ENCODE assay signal across 20 cellular contexts in the genomic region with DNA sequence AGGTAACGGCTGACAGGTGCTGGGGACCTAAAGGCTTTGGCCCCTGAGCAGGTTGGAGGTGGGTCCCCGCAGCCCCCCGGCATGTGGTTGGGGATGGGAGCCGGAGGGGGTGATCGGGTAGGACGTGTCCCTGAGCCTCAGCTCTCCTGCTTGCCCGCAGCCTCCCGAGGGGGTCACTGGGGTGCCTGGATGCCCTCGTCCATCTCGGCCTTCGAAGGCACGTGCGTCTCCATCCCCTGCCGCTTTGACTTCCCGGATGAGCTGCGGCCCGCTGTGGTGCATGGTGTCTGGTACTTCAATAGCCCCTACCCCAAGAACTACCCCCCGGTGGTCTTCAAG. TPM values are rescaled to one million over a fixed set of nuclear protein-coding genes. Genes with fewer than 3 reads are reported as not detected.
DNase-seq lines count a peak whose midpoint lies in the region; ATAC-seq, FAIRE-seq and TF ChIP-seq lines count a peak whose summit lies in the region.
"Had no signal": no experiment of that assay in that cellular context is flagged by ENCODE, and none has a peak within 500 bp of the region (broad histone marks: within the 10 kb centered on the region; RNA-seq: fewer than 3 reads in every experiment).

No MANE protein-coding gene starts in this region.

- no peaks in the 10 kb centered on the region for H3K9me3 Mint-ChIP-seq in activated T-cell treated with anti-CD3 and anti-CD28 coated beads, Interleukin-2, amount 50 U/mL, for 24 hours
- H3K9me3 Mint-ChIP-seq: CD4-positive, alpha-beta T cell had no signal

- no peaks in the 10 kb centered on the region for H3K36me3 Mint-ChIP-seq in activated T-cell treated with anti-CD3 and anti-CD28 coated beads, Interleukin-2, amount 50 U/mL, for 24 hours (ENCODE audit: low read depth)

- WGBS in GM12878 (ENCODE audit: insufficient coverage, insufficient replicate concordance, low lambda C conversion rate, missing lambda C conversion rate) = 44% methylated on average over 18 of the region's 18 CpGs

- H4K20me1 ChIP-seq in Karpas-422 (ENCODE audit: insufficient read depth, low read depth, low read length) (no peaks in the 10 kb centered on the region), GM12878 (ENCODE audit: control insufficient read depth, insufficient read depth) (no peaks in the 10 kb centered on the region), osteoblast (ENCODE audit: insufficient read depth, low read length) (no peaks in the 10 kb centered on the region)

- no peak overlapping the region for H3K4me3 Mint-ChIP-seq in activated T-cell treated with anti-CD3 and anti-CD28 coated beads, Interleukin-2, amount 50 U/mL, for 24 hours
- H3K4me3 Mint-ChIP-seq: CD4-positive, alpha-beta T cell had no signal

- H3K79me2 ChIP-seq in Karpas-422 (ENCODE audit: low read length) (no peaks in the 10 kb centered on the region), GM12878 (ENCODE audit: control insufficient read depth, insufficient read depth, low read length) (no peaks in the 10 kb centered on the region), osteoblast (ENCODE audit: insufficient read depth, low read length) (no peaks in the 10 kb centered on the region)

- no peak for TF ChIP-seq RAD21 in GM12878 (IDR thresholded peaks at IDR 0.05; ENCODE audit: insufficient read depth, low read depth, low read length)

- H3K27me3 Mint-ChIP-seq in activated T-cell treated with anti-CD3 and anti-CD28 coated beads, Interleukin-2, amount 50 U/mL, for 24 hours = no peaks in the 10 kb centered on the region
- H3K27me3 Mint-ChIP-seq: CD4-positive, alpha-beta T cell had no signal

- H3K4me1 ChIP-seq in Karpas-422 (ENCODE audit: low read length) (peaks cover 55% of the 10 kb centered on the region), GM12878 (ENCODE audit: control insufficient read depth, insufficient read depth, low read length) (peaks cover 26% of the 10 kb centered on the region), osteoblast (ENCODE audit: insufficient read depth, low read length) (no peaks in the 10 kb centered on the region), upper lobe of right lung (no peaks in the 10 kb centered on the region)

- in situ Hi-C loops in GM12878 (cut with MboI) = no loop called here

- H3K4me3 ChIP-seq in Karpas-422 (ENCODE audit: low read length) (peak overlapping the region; percentile 34; the same call in 1 of the 2 replicates), GM12878 (no peak overlapping the region), osteoblast (ENCODE audit: insufficient read depth, low read length) (no peak overlapping the region), upper lobe of right lung (no peak overlapping the region)

- H2AFZ ChIP-seq in Karpas-422 (ENCODE audit: low read length) (no peak overlapping the region), GM12878 (ENCODE audit: control insufficient read depth, low read depth, low read length) (no peak overlapping the region; the same call in 1 of the 2 replicates), osteoblast (ENCODE audit: low read length) (no peak overlapping the region)

- SMC1A ChIA-PET in GM12878 (lab: Charles Lee; ENCODE audit: uncharacterized antibody, unreplicated experiment) = interaction anchor here (0.8 to 1.1 kb wide), 3 partner anchors 10 to 199 kb away, joined by 3 read pairs; partner anchors contain the start of gene FFAR1

- no peak for TF ChIP-seq EP300 in GM12878 (IDR thresholded peaks at IDR 0.05; ENCODE audit: borderline replicate concordance in 1 of 2, control insufficient read depth in 1 of 2, low read depth in 2 of 2, low read length in 2 of 2)

- DNase-seq in activated T-cell treated with anti-CD3 and anti-CD28 coated beads, Interleukin-2, amount 50 U/mL, for 24 hours = no peak
- no peak for DNase-seq in activated T-cell treated with anti-CD3 and anti-CD28 coated beads, Interleukin-2, amount 50 U/mL, for 48 hours
- DNase-seq in Karpas-422 (no peak), GM12878 (ENCODE audit: low read depth, low spot score) (no peak), osteoblast (ENCODE audit: insufficient read length, low spot score, missing footprints) (peak; percentile 65), DMS153 (lab: John Stamatoyannopoulos, UW) (no peak), GM19238 (ENCODE audit: insufficient read length, low spot score) (no peak), upper lobe of right lung (no peak)
- DNase-seq: Calu3, HCEC 1CT, NCI-H1105 treated with DMSO at 0.1 percent for 48 hours, NCI-H1930, NCI-H2171, SHP77 treated with DMSO at 0.1 percent for 48 hours had no signal

- H3K36me3 ChIP-seq in Karpas-422 (ENCODE audit: insufficient read depth, low read length) (no peaks in the 10 kb centered on the region), GM12878 (ENCODE audit: control insufficient read depth in 2 of 2, insufficient read depth in 2 of 2, low read length in 1 of 2) (no peaks in the 10 kb centered on the region), osteoblast (ENCODE audit: insufficient read depth, low read length) (no peaks in the 10 kb centered on the region), upper lobe of right lung (no peaks in the 10 kb centered on the region)

- CTCF ChIA-PET in GM12878 (lab: Yijun Ruan, JAX) = interaction anchor here (0.6 kb wide), 1 partner anchor 445 kb away, joined by 3 read pairs; no protein-coding TSS in a partner anchor

- no peak for TF ChIP-seq CTCF in GM12878 (IDR thresholded peaks at IDR 0.05 in 2 of 3, conservative IDR thresholded peaks at IDR 0.05 in 1 of 3; ENCODE audit: control insufficient read depth in 2 of 3, extremely low read depth in 1 of 3, insufficient read depth in 1 of 3, low read depth in 3 of 3, low read length in 3 of 3)
- no peak for TF ChIP-seq CTCF in osteoblast (IDR thresholded peaks at IDR 0.05; ENCODE audit: extremely low read depth, low read depth, low read length)
- no peak for TF ChIP-seq CTCF in upper lobe of right lung (IDR thresholded peaks at IDR 0.05)

- peak overlapping the region; percentile 22 for H3K27ac Mint-ChIP-seq in activated T-cell treated with anti-CD3 and anti-CD28 coated beads, Interleukin-2, amount 50 U/mL, for 24 hours
- H3K27ac Mint-ChIP-seq: CD4-positive, alpha-beta T cell had no signal

- H3K9me3 ChIP-seq in Karpas-422 (ENCODE audit: low read length) (no peaks in the 10 kb centered on the region), GM12878 (replicated peaks; ENCODE audit: control insufficient read depth, insufficient read depth, low read length) (no peaks in the 10 kb centered on the region), osteoblast (ENCODE audit: low read depth, low read length) (no peaks in the 10 kb centered on the region), upper lobe of right lung (no peaks in the 10 kb centered on the region)

- ATAC-seq in GM12878 (no peak), upper lobe of right lung (no peak)

- peak overlapping the region; percentile 63 for H3K4me2 ChIP-seq in Karpas-422 (ENCODE audit: low read depth, low read length, poor library complexity, severe bottlenecking)
- no peak overlapping the region for H3K4me2 ChIP-seq in GM12878 (ENCODE audit: control insufficient read depth, insufficient read depth)
- no peak overlapping the region for H3K4me2 ChIP-seq in osteoblast (ENCODE audit: insufficient read depth, low read length)

- intact Hi-C loops in GM12878 (cut with micrococcal nuclease; ENCODE audit: unreplicated experiment) = no loop called here
- intact Hi-C loops in upper lobe of right lung (cut with DNase I) = no loop called here

- RAD21 ChIA-PET in GM12878 (lab: Charles Lee; ENCODE audit: unreplicated experiment) = interaction anchor here (0.5 to 1.9 kb wide), 5 partner anchors 28 to 153 kb away, joined by 3 to 7 read pairs (median 4); partner anchors contain the start of gene CD22

- TF ChIP-seq POLR2A in GM12878 (IDR thresholded peaks at IDR 0.05; ENCODE audit: low read depth, low read length) = no peak

- H3K4me1 Mint-ChIP-seq in activated T-cell treated with anti-CD3 and anti-CD28 coated beads, Interleukin-2, amount 50 U/mL, for 24 hours (ENCODE audit: low read depth) = no peaks in the 10 kb centered on the region

- H3K9ac ChIP-seq in Karpas-422 (ENCODE audit: low read length) = 0 out of 2 replicates have a peak overlapping the region, but pooled peaks have one; percentile 37
- H3K9ac ChIP-seq in GM12878 (ENCODE audit: control insufficient read depth, insufficient read depth, low read length) = peak overlapping the region; percentile 25; the same call in 1 of the 2 replicates

- no TSS peak for BruUV-seq in GM12878 (replicated peaks; lab: Mats Ljungman, UMichigan)

- POLR2A ChIA-PET in GM12878 (lab: Charles Lee) = interaction anchor here (1.9 kb wide), 1 partner anchor 38 kb away, joined by 5 read pairs; no protein-coding TSS in a partner anchor

- FAIRE-seq in GM12878 (lab: Jason Lieb, UNC) = no peak
- FAIRE-seq: A204.1, HTR-8/SVneo, RCC 7860 had no signal

- H3K27me3 ChIP-seq in Karpas-422 (ENCODE audit: low read length) (no peaks in the 10 kb centered on the region), GM12878 (replicated peaks in 1 of 2; ENCODE audit: control insufficient read depth in 2 of 2, insufficient read depth in 2 of 2, low read length in 1 of 2) (no peaks in the 10 kb centered on the region; a peak in 1 of 4 replicates), osteoblast (ENCODE audit: insufficient read depth, low read length) (peaks cover 23% of the 10 kb centered on the region), upper lobe of right lung (peaks cover 15% of the 10 kb centered on the region)

- peak overlapping the region; percentile 68; the same call in 1 of the 2 replicates for H3K27ac ChIP-seq in Karpas-422 (ENCODE audit: low read length)
- H3K27ac ChIP-seq in GM12878 (ENCODE audit: control insufficient read depth, insufficient read depth) = no peak overlapping the region
- no peak overlapping the region for H3K27ac ChIP-seq in osteoblast (ENCODE audit: low read depth, low read length)
- H3K27ac ChIP-seq in upper lobe of right lung = no peak overlapping the region

- H3K9me2 ChIP-seq in Karpas-422 (replicated peaks; ENCODE audit: insufficient read depth, low read length) = no peaks in the 10 kb centered on the region

RNA-seq across cellular contexts. Expression of gene MAG, which starts 3.5 kb away (rescaled TPM):
- 0.36 TPM in 1 of 2 replicates, not detected in the other for total RNA-seq in Karpas-422 (2014; rRNA removed; shearing (Covaris generic); ENCODE audit: low replicate concordance)
- 1.0 and 2.8 TPM in 2 replicates for total RNA-seq in GM12878 (2013; cell fraction: nucleolus; rRNA removed)
- total RNA-seq in GM12878 (2014; rRNA removed) (0.11 and 0.17 TPM in 2 replicates), GM12878 (2014; rRNA removed; fragmentation: Illumina TruSeq; extraction: Trizol) (0.05 and 0.09 TPM in 2 replicates), GM12878 (2021) (0.27 and 0.56 TPM in 2 replicates), osteoblast (not detected in 2 replicates), upper lobe of right lung (not detected)
- polyA plus RNA-seq in GM12878 (2011; ENCODE audit: low read depth) = not detected
- polyA plus RNA-seq in GM12878 (2011; rRNA removed) (0.03 and 0.23 TPM in 2 replicates), GM12878 (2014; fragmentation: Illumina TruSeq; extraction: Trizol) (0.06 TPM in 2 replicates), GM12878 (2014; fragmentation: Nextera tagmentation; extraction: Ambion mirVana) (not detected), GM12878 (2014; rRNA removed) (0.63 and 0.82 TPM in 2 replicates), GM12878 (2016; fragmentation: Nextera tagmentation; extraction: Ambion mirVana) (under 1 TPM; 0.16 to 0.23 TPM)
- polyA plus RNA-seq in GM12878 (2011; cell fraction: cytosol; rRNA removed) = 0.10 and 0.13 TPM in 2 replicates
- polyA plus RNA-seq in GM12878 (2011; cell fraction: nucleus; rRNA removed) = 0.26 and 0.28 TPM in 2 replicates
- polyA plus RNA-seq in GM12878 (2012) = 0.11 TPM in 1 of 2 replicates, not detected in the other
- 0.10 and 0.22 TPM in 2 replicates for polyA minus RNA-seq in GM12878 (2011; rRNA and poly(A)+ RNA removed)
- polyA minus RNA-seq in GM12878 (2011; cell fraction: cytosol; rRNA and poly(A)+ RNA removed) = 0.53 TPM in 1 of 2 replicates, not detected in the other
- not detected in 2 replicates for polyA minus RNA-seq in GM12878 (2011; cell fraction: nucleus; rRNA and poly(A)+ RNA removed)
- total RNA-seq: Calu3; CD4-positive, alpha-beta T cell; MCF 10A; NCI-H460 had no signal

RNA-seq across cellular contexts. Expression of gene HAMP, which starts 13.1 kb away (rescaled TPM):
- 0.45 TPM in 1 of 2 replicates, not detected in the other for total RNA-seq in Karpas-422 (2014; rRNA removed; shearing (Covaris generic); ENCODE audit: low replicate concordance)
- total RNA-seq in GM12878 (2013; cell fraction: nucleolus; rRNA removed) = 0.17 TPM in 1 of 2 replicates, not detected in the other
- total RNA-seq in GM12878 (2014; rRNA removed) (0.45 TPM in 1 of 2 replicates, not detected in the other), GM12878 (2014; rRNA removed; fragmentation: Illumina TruSeq; extraction: Trizol) (0.36 TPM in 1 of 2 replicates, not detected in the other), GM12878 (2021) (not detected in 2 replicates), osteoblast (not detected in 2 replicates), upper lobe of right lung (1.5 TPM)
- 0.31 TPM for polyA plus RNA-seq in GM12878 (2011; ENCODE audit: low read depth)
- polyA plus RNA-seq in GM12878 (2011; rRNA removed) (0.03 TPM in 1 of 2 replicates, not detected in the other), GM12878 (2014; fragmentation: Illumina TruSeq; extraction: Trizol) (0.10 TPM in 1 of 2 replicates, not detected in the other), GM12878 (2014; fragmentation: Nextera tagmentation; extraction: Ambion mirVana) (under 1 TPM; 0.58 to 0.71 TPM), GM12878 (2014; rRNA removed) (0.53 TPM in 1 of 2 replicates, not detected in the other), GM12878 (2016; fragmentation: Nextera tagmentation; extraction: Ambion mirVana) (under 1 TPM; 0.23 to 0.63 TPM)
- 0.15 TPM in 1 of 2 replicates, not detected in the other for polyA plus RNA-seq in GM12878 (2011; cell fraction: cytosol; rRNA removed)
- 0.42 and 0.45 TPM in 2 replicates for polyA plus RNA-seq in GM12878 (2011; cell fraction: nucleus; rRNA removed)
- polyA plus RNA-seq in GM12878 (2012) = 0.17 and 0.26 TPM in 2 replicates
- polyA minus RNA-seq in GM12878 (2011; rRNA and poly(A)+ RNA removed) = 0.07 and 0.15 TPM in 2 replicates
- polyA minus RNA-seq in GM12878 (2011; cell fraction: cytosol; rRNA and poly(A)+ RNA removed) = not detected in 2 replicates
- 0.24 and 0.77 TPM in 2 replicates for polyA minus RNA-seq in GM12878 (2011; cell fraction: nucleus; rRNA and poly(A)+ RNA removed)
- total RNA-seq: MCF 10A, NCI-H460 had no signal

RNA-seq across cellular contexts. Expression of gene USF2, which starts 26.7 kb away (rescaled TPM):
- total RNA-seq in Karpas-422 (2014; rRNA removed; shearing (Covaris generic); ENCODE audit: low replicate concordance) = 97.9 and 224 TPM in 2 replicates
- 101 and 123 TPM in 2 replicates for total RNA-seq in GM12878 (2013; cell fraction: nucleolus; rRNA removed)
- total RNA-seq in GM12878 (2014; rRNA removed) = 80.2 and 94.2 TPM in 2 replicates
- 49.2 and 62.2 TPM in 2 replicates for total RNA-seq in GM12878 (2014; rRNA removed; fragmentation: Illumina TruSeq; extraction: Trizol)
- total RNA-seq in GM12878 (2021) = 131 and 143 TPM in 2 replicates
- 38.1 TPM for polyA plus RNA-seq in GM12878 (2011; ENCODE audit: low read depth)
- polyA plus RNA-seq in GM12878 (2011; rRNA removed) = 108 and 157 TPM in 2 replicates
- 108 and 167 TPM in 2 replicates for polyA plus RNA-seq in GM12878 (2011; cell fraction: cytosol; rRNA removed)
- 228 and 254 TPM in 2 replicates for polyA plus RNA-seq in GM12878 (2011; cell fraction: nucleus; rRNA removed)
- 133 and 151 TPM in 2 replicates for polyA plus RNA-seq in GM12878 (2012)
- polyA plus RNA-seq in GM12878 (2014; fragmentation: Illumina TruSeq; extraction: Trizol) = 47.1 and 68.9 TPM in 2 replicates
- 1 to 10 TPM in 1 of 2 experiments, under 1 TPM in 1; 0.56 to 2.1 TPM for polyA plus RNA-seq in GM12878 (2014; fragmentation: Nextera tagmentation; extraction: Ambion mirVana)
- polyA plus RNA-seq in GM12878 (2014; rRNA removed) = 131 and 157 TPM in 2 replicates
- polyA plus RNA-seq in GM12878 (2016; fragmentation: Nextera tagmentation; extraction: Ambion mirVana) = 10 to 100 TPM; 13.4 to 13.6 TPM
- 84.5 and 85.5 TPM in 2 replicates for polyA minus RNA-seq in GM12878 (2011; rRNA and poly(A)+ RNA removed)
- polyA minus RNA-seq in GM12878 (2011; cell fraction: cytosol; rRNA and poly(A)+ RNA removed) = 46.8 and 58.7 TPM in 2 replicates
- polyA minus RNA-seq in GM12878 (2011; cell fraction: nucleus; rRNA and poly(A)+ RNA removed) = 33.0 and 57.6 TPM in 2 replicates
- 66.2 and 74.0 TPM in 2 replicates for total RNA-seq in osteoblast
- 152 TPM for total RNA-seq in upper lobe of right lung

RNA-seq across cellular contexts. Expression of gene CD22, which starts 33.6 kb away (rescaled TPM):
- 454 and 602 TPM in 2 replicates for total RNA-seq in Karpas-422 (2014; rRNA removed; shearing (Covaris generic); ENCODE audit: low replicate concordance)
- total RNA-seq in GM12878 (2013; cell fraction: nucleolus; rRNA removed) = 1,882 and 2,109 TPM in 2 replicates
- total RNA-seq in GM12878 (2014; rRNA removed) (238 and 245 TPM in 2 replicates), GM12878 (2014; rRNA removed; fragmentation: Illumina TruSeq; extraction: Trizol) (124 and 140 TPM in 2 replicates), GM12878 (2021) (261 and 294 TPM in 2 replicates), osteoblast (under 0.01 TPM in 1 of 2 replicates, not detected in the other), upper lobe of right lung (15.8 TPM)
- polyA plus RNA-seq in GM12878 (2011; ENCODE audit: low read depth) = 284 TPM
- polyA plus RNA-seq in GM12878 (2011; rRNA removed) (216 and 271 TPM in 2 replicates), GM12878 (2014; fragmentation: Illumina TruSeq; extraction: Trizol) (288 and 344 TPM in 2 replicates), GM12878 (2014; fragmentation: Nextera tagmentation; extraction: Ambion mirVana) (10 to 100 TPM; 23.0 to 24.4 TPM), GM12878 (2014; rRNA removed) (316 and 325 TPM in 2 replicates), GM12878 (2016; fragmentation: Nextera tagmentation; extraction: Ambion mirVana) (10 to 100 TPM; 78.2 to 81.0 TPM)
- polyA plus RNA-seq in GM12878 (2011; cell fraction: cytosol; rRNA removed) = 276 and 316 TPM in 2 replicates
- 443 and 480 TPM in 2 replicates for polyA plus RNA-seq in GM12878 (2011; cell fraction: nucleus; rRNA removed)
- polyA plus RNA-seq in GM12878 (2012) = 310 and 327 TPM in 2 replicates
- 482 and 491 TPM in 2 replicates for polyA minus RNA-seq in GM12878 (2011; rRNA and poly(A)+ RNA removed)
- 141 and 142 TPM in 2 replicates for polyA minus RNA-seq in GM12878 (2011; cell fraction: cytosol; rRNA and poly(A)+ RNA removed)
- polyA minus RNA-seq in GM12878 (2011; cell fraction: nucleus; rRNA and poly(A)+ RNA removed) = 170 and 251 TPM in 2 replicates
- total RNA-seq: NCI-H460 had no signal

RNA-seq across cellular contexts. Expression of gene LSR, which starts 46.6 kb away (rescaled TPM):
- total RNA-seq in Karpas-422 (2014; rRNA removed; shearing (Covaris generic); ENCODE audit: low replicate concordance) = 0.63 and 1.2 TPM in 2 replicates
- 33.1 and 34.6 TPM in 2 replicates for total RNA-seq in GM12878 (2013; cell fraction: nucleolus; rRNA removed)
- 36.9 and 48.1 TPM in 2 replicates for total RNA-seq in GM12878 (2014; rRNA removed)
- total RNA-seq in GM12878 (2014; rRNA removed; fragmentation: Illumina TruSeq; extraction: Trizol) = 7.5 and 14.4 TPM in 2 replicates
- total RNA-seq in GM12878 (2021) = 44.1 and 48.8 TPM in 2 replicates
- polyA plus RNA-seq in GM12878 (2011; ENCODE audit: low read depth) = 7.4 TPM
- 6.1 and 24.3 TPM in 2 replicates for polyA plus RNA-seq in GM12878 (2011; rRNA removed)
- polyA plus RNA-seq in GM12878 (2011; cell fraction: cytosol; rRNA removed) = 22.8 and 24.7 TPM in 2 replicates
- polyA plus RNA-seq in GM12878 (2011; cell fraction: nucleus; rRNA removed) = 64.4 and 68.8 TPM in 2 replicates
- polyA plus RNA-seq in GM12878 (2012) = 20.0 and 27.4 TPM in 2 replicates
- 3.3 and 12.4 TPM in 2 replicates for polyA plus RNA-seq in GM12878 (2014; fragmentation: Illumina TruSeq; extraction: Trizol)
- under 1 TPM; 0.26 to 0.84 TPM for polyA plus RNA-seq in GM12878 (2014; fragmentation: Nextera tagmentation; extraction: Ambion mirVana)
- 28.3 and 37.6 TPM in 2 replicates for polyA plus RNA-seq in GM12878 (2014; rRNA removed)
- polyA plus RNA-seq in GM12878 (2016; fragmentation: Nextera tagmentation; extraction: Ambion mirVana) = 10 to 100 TPM; 35.7 to 53.9 TPM
- polyA minus RNA-seq in GM12878 (2011; rRNA and poly(A)+ RNA removed) = 21.7 and 34.3 TPM in 2 replicates
- polyA minus RNA-seq in GM12878 (2011; cell fraction: cytosol; rRNA and poly(A)+ RNA removed) = 35.6 and 45.4 TPM in 2 replicates
- polyA minus RNA-seq in GM12878 (2011; cell fraction: nucleus; rRNA and poly(A)+ RNA removed) = 41.6 and 85.2 TPM in 2 replicates
- total RNA-seq in osteoblast = 0.29 and 0.36 TPM in 2 replicates
- total RNA-seq in upper lobe of right lung = 79.1 TPM
